In genomic region chr4:36722986-36723385, GRCh38 we compare ENCODE assay signal across 15 cellular contexts.
DNase-seq lines count a peak whose midpoint lies in the region; TF ChIP-seq lines count a peak whose summit lies in the region.
"Had no signal": no experiment of that assay in that cellular context is flagged by ENCODE, and none has a peak within 500 bp of the region (broad histone marks: within the 10 kb centered on the region; RNA-seq: fewer than 3 reads in every experiment).

No MANE protein-coding gene starts in this region.

- H3K9me2 ChIP-seq in OCI-LY7 (ENCODE audit: insufficient read depth, low read length): no peaks in the 10 kb centered on the region

- H3K4me2 ChIP-seq in OCI-LY7 (ENCODE audit: low read length): no peak overlapping the region

- no peaks in the 10 kb centered on the region for H4K20me1 ChIP-seq in OCI-LY7 (ENCODE audit: insufficient read depth, low read length)

- no peak for DNase-seq in GM10248 (ENCODE audit: extremely low spot score)
- no peak for DNase-seq in OCI-LY7 (ENCODE audit: low spot score)
- DNase-seq in colonic mucosa: no peak
- no peak for DNase-seq in RKO (ENCODE audit: low spot score)
- no peak for DNase-seq in NK-92 treated with Interleukin-12 subunit alpha and Interleukin-12 subunit beta, amount 100 ng/mL, for 24 hours (lab: John Stamatoyannopoulos, UW)
- DNase-seq in type B pancreatic cell (ENCODE audit: extremely low spot score, unreplicated experiment): no peak
- DNase-seq: C1 segment of cervical spinal cord; CD4-positive, alpha-beta memory T cell; COR-L47; DND-41; GDM1; IMR-90 had no signal

- no peak overlapping the region for H2AFZ ChIP-seq in OCI-LY7 (ENCODE audit: low read length)

- no TSS peak for BruUV-seq in OCI-LY7 (replicated peaks; lab: Mats Ljungman, UMichigan)

- no peak overlapping the region for H3K27ac Mint-ChIP-seq in type B pancreatic cell
- H3K27ac Mint-ChIP-seq: B cell; CD4-positive, alpha-beta memory T cell had no signal

- H3K4me3 ChIP-seq in OCI-LY7 (ENCODE audit: low read depth, low read length, poor library complexity, severe bottlenecking) (no peak overlapping the region), colonic mucosa (no peak overlapping the region)

- intact Hi-C loops in OCI-LY7 (cut with micrococcal nuclease; ENCODE audit: unreplicated experiment): no loop called here
- intact Hi-C loops in colonic mucosa (cut with DNase I): no loop called here

- H3K4me1 ChIP-seq in OCI-LY7 (ENCODE audit: insufficient read depth, low read length, poor library complexity, severe bottlenecking) (no peaks in the 10 kb centered on the region), colonic mucosa (no peaks in the 10 kb centered on the region)

- no peak overlapping the region for H3K4me3 Mint-ChIP-seq in type B pancreatic cell
- H3K4me3 Mint-ChIP-seq: B cell; CD4-positive, alpha-beta memory T cell had no signal

- no peaks in the 10 kb centered on the region for H3K9me3 ChIP-seq in OCI-LY7 (ENCODE audit: low read length)
- H3K9me3 ChIP-seq in colonic mucosa: no peaks in the 10 kb centered on the region

- CTCF ChIA-PET in GM10248 (lab: Yijun Ruan, JAX) (interaction anchor here (1.1 to 1.6 kb wide), 3 partner anchors 16 to 34 kb away, joined by 3 read pairs; no protein-coding TSS in a partner anchor), OCI-LY7 (lab: Charles Lee; ENCODE audit: unreplicated experiment) (no interaction called here)

- H3K4me1 Mint-ChIP-seq in type B pancreatic cell (ENCODE audit: unreplicated experiment): no peaks in the 10 kb centered on the region
- H3K4me1 Mint-ChIP-seq: B cell; CD4-positive, alpha-beta memory T cell had no signal

- no peaks in the 10 kb centered on the region for H3K27me3 Mint-ChIP-seq in type B pancreatic cell
- H3K27me3 Mint-ChIP-seq: B cell; CD4-positive, alpha-beta memory T cell had no signal

- no peaks in the 10 kb centered on the region for H3K27me3 ChIP-seq in colonic mucosa

- POLR2A ChIA-PET in GM10248 (lab: Yijun Ruan, JAX) (no interaction called here), OCI-LY7 (lab: Charles Lee) (interaction anchor here (0.6 to 1.9 kb wide), 5 partner anchors 11 to 1597 kb away, joined by 3 to 8 read pairs (median 3); no protein-coding TSS in a partner anchor)

- H3K36me3 ChIP-seq in OCI-LY7 (ENCODE audit: insufficient read depth, low read length) (no peaks in the 10 kb centered on the region), colonic mucosa (no peaks in the 10 kb centered on the region)

- no peaks in the 10 kb centered on the region for H3K79me2 ChIP-seq in OCI-LY7 (ENCODE audit: insufficient read depth, low read depth, low read length)

- H3K27ac ChIP-seq in C4-2B (no peak overlapping the region), OCI-LY7 (ENCODE audit: low read depth, low read length, poor library complexity, severe bottlenecking) (no peak overlapping the region), colonic mucosa (no peak overlapping the region)

- no peaks in the 10 kb centered on the region for H3K36me3 Mint-ChIP-seq in type B pancreatic cell
- H3K36me3 Mint-ChIP-seq: CD4-positive, alpha-beta memory T cell had no signal

- no peaks in the 10 kb centered on the region for H3K9me3 Mint-ChIP-seq in type B pancreatic cell
- H3K9me3 Mint-ChIP-seq: CD4-positive, alpha-beta memory T cell had no signal

- H3K9ac ChIP-seq in colonic mucosa (ENCODE audit: low read depth in 2 of 2, low read length in 2 of 2): no peak overlapping the region

- TF ChIP-seq CTCF in C4-2B (conservative IDR thresholded peaks at IDR 0.05): peak; percentile 19
- TF ChIP-seq CTCF in GM10248 (IDR thresholded peaks at IDR 0.05; ENCODE audit: control extremely low read depth, extremely low read depth, low read depth, missing control alignments): peak; percentile 16
- peak; percentile 61 for TF ChIP-seq CTCF in LNCAP (IDR thresholded peaks at IDR 0.05)
- TF ChIP-seq CTCF in OCI-LY7 (conservative IDR thresholded peaks at IDR 0.05; ENCODE audit: low read length): peak; percentile 20; the same call in 1 of the 2 replicates
- TF ChIP-seq CTCF in colonic mucosa (IDR thresholded peaks at IDR 0.05): no peak
- TF ChIP-seq CTCF in type B pancreatic cell (conservative IDR thresholded peaks at IDR 0.05): no peak

Comparison
In these comparisons a context has a peak if more than half of its experiments do, and no peak if none do; other contexts are left out.
1. CTCF ChIP-seq: peak in C4-2B (single experiment), GM10248 (single experiment), LNCAP (single experiment) and OCI-LY7 (single experiment); none in colonic mucosa (single experiment) and type B pancreatic cell (single experiment).